ENCODE assay signal across 1 cellular context in the genomic region with DNA sequence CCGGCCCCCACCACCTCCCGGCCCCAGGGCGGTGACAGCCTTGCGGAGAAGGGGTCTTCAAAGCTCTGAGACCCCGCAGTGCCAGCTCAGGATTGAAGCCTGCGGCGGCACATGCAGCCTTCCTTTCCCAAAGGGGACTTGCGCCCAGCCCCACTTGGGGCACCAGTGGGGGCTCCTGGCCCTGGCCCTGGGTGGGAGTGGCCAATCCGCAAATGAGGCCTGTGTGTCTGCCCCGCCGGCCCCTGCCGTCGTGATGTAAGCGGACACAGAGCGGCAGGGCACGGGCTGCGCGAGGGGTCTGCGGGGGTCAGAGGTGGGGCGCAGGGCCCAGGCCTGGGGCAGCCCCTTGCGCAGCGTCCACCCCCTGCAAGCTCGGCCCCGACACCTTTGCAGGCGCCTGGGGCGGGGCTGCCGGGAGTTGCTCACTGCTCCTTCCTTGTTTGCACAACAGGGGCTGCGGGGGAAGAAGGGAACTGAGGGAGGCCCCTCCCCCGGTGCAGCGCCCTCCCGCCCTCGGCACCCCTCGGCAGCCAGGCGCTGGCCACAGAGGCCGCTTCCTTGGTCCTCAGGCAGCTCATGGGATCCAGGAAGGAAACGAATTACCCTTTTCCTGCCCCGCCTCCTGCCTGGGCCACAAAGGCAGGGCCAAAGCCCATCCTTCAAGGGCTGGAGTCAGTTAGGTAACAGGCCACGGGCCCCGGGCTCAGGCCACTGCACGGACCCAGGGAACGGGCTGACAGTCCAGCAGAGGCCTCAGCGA.
TF ChIP-seq lines count a peak whose summit lies in the region.

No MANE protein-coding gene starts in this region.

TF ChIP-seq in HepG2, 621 proteins besides CTCF, POLR2A, EP300 and RAD21 (continued from another document and continues in another):
- no peak for TF ChIP-seq PLRG1 (conservative IDR thresholded peaks at IDR 0.05)
- no peak; the same call in 1 of the 2 replicates for TF ChIP-seq ZNF552 (CRISPR knock-in tag; IDR thresholded peaks at IDR 0.05; ENCODE audit: borderline replicate concordance)
- peak; percentile 50 for TF ChIP-seq ZIK1 (CRISPR knock-in tag; IDR thresholded peaks at IDR 0.05; ENCODE audit: borderline replicate concordance, low read depth)
- TF ChIP-seq PRPF4 (IDR thresholded peaks at IDR 0.05; ENCODE audit: low read depth, low read length, poor library complexity, severe bottlenecking) = no peak
- TF ChIP-seq, protein P1, sequence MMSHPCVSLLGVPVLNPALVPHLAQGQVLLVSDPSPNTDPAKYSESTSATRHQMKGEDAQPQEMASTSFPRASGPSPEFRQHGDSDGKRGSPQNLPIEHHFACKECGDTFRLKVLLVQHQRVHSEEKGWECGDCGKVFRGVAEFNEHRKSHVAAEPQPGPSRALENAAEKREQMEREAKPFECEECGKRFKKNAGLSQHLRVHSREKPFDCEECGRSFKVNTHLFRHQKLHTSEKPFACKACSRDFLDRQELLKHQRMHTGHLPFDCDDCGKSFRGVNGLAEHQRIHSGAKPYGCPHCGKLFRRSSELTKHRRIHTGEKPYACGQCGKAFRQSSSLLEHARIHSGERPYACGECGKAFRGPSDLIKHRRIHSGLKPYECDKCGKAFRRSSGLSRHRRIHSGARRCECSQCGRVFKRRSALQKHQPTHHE (CRISPR knock-in tag; IDR thresholded peaks at IDR 0.05; ENCODE audit: borderline replicate concordance) = no peak; the same call in 1 of the 2 replicates
- no peak; the same call in 1 of the 2 replicates for TF ChIP-seq NFIC (IDR thresholded peaks at IDR 0.05; ENCODE audit: low read length)
- TF ChIP-seq ZFP36L1 (CRISPR knock-in tag; IDR thresholded peaks at IDR 0.05) = no peak
- TF ChIP-seq ETV5 (CRISPR knock-in tag; IDR thresholded peaks at IDR 0.05; ENCODE audit: borderline replicate concordance) = peak; percentile 81; the same call in 1 of the 2 replicates
- TF ChIP-seq ZBTB38 (CRISPR knock-in tag; IDR thresholded peaks at IDR 0.05) = peak; percentile 86
- TF ChIP-seq, protein P2, sequence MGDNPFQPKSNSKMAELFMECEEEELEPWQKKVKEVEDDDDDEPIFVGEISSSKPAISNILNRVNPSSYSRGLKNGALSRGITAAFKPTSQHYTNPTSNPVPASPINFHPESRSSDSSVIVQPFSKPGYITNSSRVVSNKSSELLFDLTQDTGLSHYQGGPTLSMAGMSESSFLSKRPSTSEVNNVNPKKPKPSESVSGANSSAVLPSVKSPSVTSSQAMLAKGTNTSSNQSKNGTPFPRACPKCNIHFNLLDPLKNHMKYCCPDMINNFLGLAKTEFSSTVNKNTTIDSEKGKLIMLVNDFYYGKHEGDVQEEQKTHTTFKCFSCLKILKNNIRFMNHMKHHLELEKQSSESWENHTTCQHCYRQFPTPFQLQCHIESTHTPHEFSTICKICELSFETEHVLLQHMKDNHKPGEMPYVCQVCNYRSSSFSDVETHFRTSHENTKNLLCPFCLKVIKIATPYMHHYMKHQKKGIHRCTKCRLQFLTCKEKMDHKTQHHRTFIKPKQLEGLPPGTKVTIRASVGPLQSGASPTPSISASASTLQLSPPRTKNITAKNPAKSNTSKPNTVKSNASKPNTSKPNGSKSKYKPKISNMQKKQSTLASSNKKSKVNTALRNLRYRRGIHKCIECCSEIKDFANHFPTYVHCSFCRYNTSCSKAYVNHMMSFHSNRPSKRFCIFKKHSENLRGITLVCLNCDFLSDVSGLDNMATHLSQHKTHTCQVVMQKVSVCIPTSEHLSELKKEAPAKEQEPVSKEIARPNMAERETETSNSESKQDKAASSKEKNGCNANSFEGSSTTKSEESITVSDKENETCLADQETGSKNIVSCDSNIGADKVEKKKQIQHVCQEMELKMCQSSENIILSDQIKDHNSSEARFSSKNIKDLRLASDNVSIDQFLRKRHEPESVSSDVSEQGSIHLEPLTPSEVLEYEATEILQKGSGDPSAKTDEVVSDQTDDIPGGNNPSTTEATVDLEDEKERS (CRISPR knock-in tag; IDR thresholded peaks at IDR 0.05) = no peak
- TF ChIP-seq SIX4 (CRISPR knock-in tag; IDR thresholded peaks at IDR 0.05) = peak; percentile 42
- no peak for TF ChIP-seq ZNF790 (CRISPR knock-in tag; IDR thresholded peaks at IDR 0.05; ENCODE audit: borderline replicate concordance)
- TF ChIP-seq, protein P3, sequence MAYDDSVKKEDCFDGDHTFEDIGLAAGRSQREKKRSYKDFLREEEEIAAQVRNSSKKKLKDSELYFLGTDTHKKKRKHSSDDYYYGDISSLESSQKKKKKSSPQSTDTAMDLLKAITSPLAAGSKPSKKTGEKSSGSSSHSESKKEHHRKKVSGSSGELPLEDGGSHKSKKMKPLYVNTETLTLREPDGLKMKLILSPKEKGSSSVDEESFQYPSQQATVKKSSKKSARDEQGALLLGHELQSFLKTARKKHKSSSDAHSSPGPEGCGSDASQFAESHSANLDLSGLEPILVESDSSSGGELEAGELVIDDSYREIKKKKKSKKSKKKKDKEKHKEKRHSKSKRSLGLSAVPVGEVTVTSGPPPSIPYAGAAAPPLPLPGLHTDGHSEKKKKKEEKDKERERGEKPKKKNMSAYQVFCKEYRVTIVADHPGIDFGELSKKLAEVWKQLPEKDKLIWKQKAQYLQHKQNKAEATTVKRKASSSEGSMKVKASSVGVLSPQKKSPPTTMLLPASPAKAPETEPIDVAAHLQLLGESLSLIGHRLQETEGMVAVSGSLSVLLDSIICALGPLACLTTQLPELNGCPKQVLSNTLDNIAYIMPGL (CRISPR knock-in tag; IDR thresholded peaks at IDR 0.05; ENCODE audit: borderline replicate concordance in 1 of 2, low read depth in 1 of 2) = peak; percentile 67 to 71; a peak in 3 of 4 replicates
- 0 out of 2 replicates have a peak, but pooled peaks have one; percentile 67 for TF ChIP-seq KLF13 (CRISPR knock-in tag; IDR thresholded peaks at IDR 0.05)
- TF ChIP-seq, protein P4, sequence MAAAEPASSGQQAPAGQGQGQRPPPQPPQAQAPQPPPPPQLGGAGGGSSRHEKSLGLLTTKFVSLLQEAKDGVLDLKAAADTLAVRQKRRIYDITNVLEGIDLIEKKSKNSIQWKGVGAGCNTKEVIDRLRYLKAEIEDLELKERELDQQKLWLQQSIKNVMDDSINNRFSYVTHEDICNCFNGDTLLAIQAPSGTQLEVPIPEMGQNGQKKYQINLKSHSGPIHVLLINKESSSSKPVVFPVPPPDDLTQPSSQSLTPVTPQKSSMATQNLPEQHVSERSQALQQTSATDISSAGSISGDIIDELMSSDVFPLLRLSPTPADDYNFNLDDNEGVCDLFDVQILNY (CRISPR knock-in tag; conservative IDR thresholded peaks at IDR 0.05) = no peak
- TF ChIP-seq ZNF678 (CRISPR knock-in tag; IDR thresholded peaks at IDR 0.05) = peak; percentile 78; the same call in 1 of the 2 replicates
- peak; percentile 78 for TF ChIP-seq ZNF614 (CRISPR knock-in tag; IDR thresholded peaks at IDR 0.05; ENCODE audit: borderline replicate concordance)
- peak; percentile 63; the same call in 1 of the 2 replicates for TF ChIP-seq ZSCAN21 (CRISPR knock-in tag; IDR thresholded peaks at IDR 0.05; ENCODE audit: borderline replicate concordance)
- TF ChIP-seq ZNF124 (CRISPR knock-in tag; IDR thresholded peaks at IDR 0.05) = peak; percentile 85
- TF ChIP-seq ZC3H13 (CRISPR knock-in tag; IDR thresholded peaks at IDR 0.05) = peak; percentile 83; the same call in 1 of the 2 replicates
- no peak for TF ChIP-seq RBAK (CRISPR knock-in tag; IDR thresholded peaks at IDR 0.05)
- peak; percentile 77 for TF ChIP-seq ZNF326 (CRISPR knock-in tag; IDR thresholded peaks at IDR 0.05; ENCODE audit: borderline replicate concordance)
- no peak for TF ChIP-seq ZBTB1 (CRISPR knock-in tag; IDR thresholded peaks at IDR 0.05; ENCODE audit: borderline replicate concordance)
- TF ChIP-seq ZNF383 (CRISPR knock-in tag; IDR thresholded peaks at IDR 0.05; ENCODE audit: borderline replicate concordance) = peak; percentile 96
- TF ChIP-seq, protein P5, sequence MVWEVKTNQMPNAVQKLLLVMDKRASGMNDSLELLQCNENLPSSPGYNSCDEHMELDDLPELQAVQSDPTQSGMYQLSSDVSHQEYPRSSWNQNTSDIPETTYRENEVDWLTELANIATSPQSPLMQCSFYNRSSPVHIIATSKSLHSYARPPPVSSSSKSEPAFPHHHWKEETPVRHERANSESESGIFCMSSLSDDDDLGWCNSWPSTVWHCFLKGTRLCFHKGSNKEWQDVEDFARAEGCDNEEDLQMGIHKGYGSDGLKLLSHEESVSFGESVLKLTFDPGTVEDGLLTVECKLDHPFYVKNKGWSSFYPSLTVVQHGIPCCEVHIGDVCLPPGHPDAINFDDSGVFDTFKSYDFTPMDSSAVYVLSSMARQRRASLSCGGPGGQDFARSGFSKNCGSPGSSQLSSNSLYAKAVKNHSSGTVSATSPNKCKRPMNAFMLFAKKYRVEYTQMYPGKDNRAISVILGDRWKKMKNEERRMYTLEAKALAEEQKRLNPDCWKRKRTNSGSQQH (CRISPR knock-in tag; IDR thresholded peaks at IDR 0.05; ENCODE audit: low read depth) = no peak
- TF ChIP-seq ZNF562 (CRISPR knock-in tag; IDR thresholded peaks at IDR 0.05; ENCODE audit: borderline replicate concordance) = no peak
- TF ChIP-seq ZNF292 (CRISPR knock-in tag; IDR thresholded peaks at IDR 0.05; ENCODE audit: borderline replicate concordance, low read depth) = peak; percentile 50
- peak; percentile 61; the same call in 1 of the 2 replicates for TF ChIP-seq FOXO1 (CRISPR knock-in tag; IDR thresholded peaks at IDR 0.05)
- peak; percentile 49 for TF ChIP-seq ZEB1 (IDR thresholded peaks at IDR 0.05; ENCODE audit: insufficient replicate concordance, low read depth)
- TF ChIP-seq, protein P6, sequence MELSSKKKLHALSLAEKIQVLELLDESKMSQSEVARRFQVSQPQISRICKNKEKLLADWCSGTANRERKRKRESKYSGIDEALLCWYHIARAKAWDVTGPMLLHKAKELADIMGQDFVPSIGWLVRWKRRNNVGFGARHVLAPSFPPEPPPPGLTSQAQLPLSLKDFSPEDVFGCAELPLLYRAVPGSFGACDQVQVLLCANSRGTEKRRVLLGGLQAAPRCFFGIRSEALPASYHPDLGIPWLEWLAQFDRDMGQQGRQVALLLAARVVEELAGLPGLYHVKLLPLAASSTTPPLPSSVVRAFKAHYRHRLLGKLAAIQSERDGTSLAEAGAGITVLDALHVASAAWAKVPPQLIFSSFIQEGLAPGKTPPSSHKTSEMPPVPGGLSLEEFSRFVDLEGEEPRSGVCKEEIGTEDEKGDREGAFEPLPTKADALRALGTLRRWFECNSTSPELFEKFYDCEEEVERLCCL (CRISPR knock-in tag; IDR thresholded peaks at IDR 0.05; ENCODE audit: borderline replicate concordance) = peak; percentile 69
- TF ChIP-seq SOX6 (IDR thresholded peaks at IDR 0.05) = no peak
- peak; percentile 84 for TF ChIP-seq SOX6 (CRISPR knock-in tag; IDR thresholded peaks at IDR 0.05)
- TF ChIP-seq, protein P7, sequence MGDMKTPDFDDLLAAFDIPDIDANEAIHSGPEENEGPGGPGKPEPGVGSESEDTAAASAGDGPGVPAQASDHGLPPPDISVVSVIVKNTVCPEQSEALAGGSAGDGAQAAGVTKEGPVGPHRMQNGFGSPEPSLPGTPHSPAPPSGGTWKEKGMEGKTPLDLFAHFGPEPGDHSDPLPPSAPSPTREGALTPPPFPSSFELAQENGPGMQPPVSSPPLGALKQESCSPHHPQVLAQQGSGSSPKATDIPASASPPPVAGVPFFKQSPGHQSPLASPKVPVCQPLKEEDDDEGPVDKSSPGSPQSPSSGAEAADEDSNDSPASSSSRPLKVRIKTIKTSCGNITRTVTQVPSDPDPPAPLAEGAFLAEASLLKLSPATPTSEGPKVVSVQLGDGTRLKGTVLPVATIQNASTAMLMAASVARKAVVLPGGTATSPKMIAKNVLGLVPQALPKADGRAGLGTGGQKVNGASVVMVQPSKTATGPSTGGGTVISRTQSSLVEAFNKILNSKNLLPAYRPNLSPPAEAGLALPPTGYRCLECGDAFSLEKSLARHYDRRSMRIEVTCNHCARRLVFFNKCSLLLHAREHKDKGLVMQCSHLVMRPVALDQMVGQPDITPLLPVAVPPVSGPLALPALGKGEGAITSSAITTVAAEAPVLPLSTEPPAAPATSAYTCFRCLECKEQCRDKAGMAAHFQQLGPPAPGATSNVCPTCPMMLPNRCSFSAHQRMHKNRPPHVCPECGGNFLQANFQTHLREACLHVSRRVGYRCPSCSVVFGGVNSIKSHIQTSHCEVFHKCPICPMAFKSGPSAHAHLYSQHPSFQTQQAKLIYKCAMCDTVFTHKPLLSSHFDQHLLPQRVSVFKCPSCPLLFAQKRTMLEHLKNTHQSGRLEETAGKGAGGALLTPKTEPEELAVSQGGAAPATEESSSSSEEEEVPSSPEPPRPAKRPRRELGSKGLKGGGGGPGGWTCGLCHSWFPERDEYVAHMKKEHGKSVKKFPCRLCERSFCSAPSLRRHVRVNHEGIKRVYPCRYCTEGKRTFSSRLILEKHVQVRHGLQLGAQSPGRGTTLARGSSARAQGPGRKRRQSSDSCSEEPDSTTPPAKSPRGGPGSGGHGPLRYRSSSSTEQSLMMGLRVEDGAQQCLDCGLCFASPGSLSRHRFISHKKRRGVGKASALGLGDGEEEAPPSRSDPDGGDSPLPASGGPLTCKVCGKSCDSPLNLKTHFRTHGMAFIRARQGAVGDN (CRISPR knock-in tag; IDR thresholded peaks at IDR 0.05) = peak; percentile 96
- TF ChIP-seq, protein P8, sequence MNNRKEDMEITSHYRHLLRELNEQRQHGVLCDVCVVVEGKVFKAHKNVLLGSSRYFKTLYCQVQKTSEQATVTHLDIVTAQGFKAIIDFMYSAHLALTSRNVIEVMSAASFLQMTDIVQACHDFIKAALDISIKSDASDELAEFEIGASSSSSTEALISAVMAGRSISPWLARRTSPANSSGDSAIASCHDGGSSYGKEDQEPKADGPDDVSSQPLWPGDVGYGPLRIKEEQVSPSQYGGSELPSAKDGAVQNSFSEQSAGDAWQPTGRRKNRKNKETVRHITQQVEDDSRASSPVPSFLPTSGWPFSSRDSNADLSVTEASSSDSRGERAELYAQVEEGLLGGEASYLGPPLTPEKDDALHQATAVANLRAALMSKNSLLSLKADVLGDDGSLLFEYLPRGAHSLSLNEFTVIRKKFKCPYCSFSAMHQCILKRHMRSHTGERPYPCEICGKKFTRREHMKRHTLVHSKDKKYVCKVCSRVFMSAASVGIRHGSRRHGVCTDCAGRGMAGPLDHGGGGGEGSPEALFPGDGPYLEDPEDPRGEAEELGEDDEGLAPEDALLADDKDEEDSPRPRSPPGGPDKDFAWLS (CRISPR knock-in tag; IDR thresholded peaks at IDR 0.05; ENCODE audit: borderline replicate concordance) = peak; percentile 96
- TF ChIP-seq, protein P9, sequence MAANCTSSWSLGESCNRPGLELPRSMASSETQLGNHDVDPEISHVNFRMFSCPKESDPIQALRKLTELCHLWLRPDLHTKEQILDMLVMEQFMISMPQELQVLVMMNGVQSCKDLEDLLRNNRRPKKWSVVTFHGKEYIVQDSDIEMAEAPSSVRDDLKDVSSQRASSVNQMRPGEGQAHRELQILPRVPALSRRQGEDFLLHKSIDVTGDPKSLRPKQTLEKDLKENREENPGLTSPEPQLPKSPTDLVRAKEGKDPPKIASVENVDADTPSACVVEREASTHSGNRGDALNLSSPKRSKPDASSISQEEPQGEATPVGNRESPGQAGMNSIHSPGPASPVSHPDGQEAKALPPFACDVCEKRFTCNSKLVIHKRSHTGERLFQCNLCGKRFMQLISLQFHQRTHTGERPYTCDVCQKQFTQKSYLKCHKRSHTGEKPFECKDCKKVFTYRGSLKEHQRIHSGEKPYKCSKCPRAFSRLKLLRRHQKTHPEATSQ (CRISPR knock-in tag; IDR thresholded peaks at IDR 0.05; ENCODE audit: borderline replicate concordance) = 0 out of 2 replicates have a peak, but pooled peaks have one; percentile 65
